Comparison of ENCODE assay signal across 14 cellular contexts in genomic region chr3:11507719-11508118, GRCh38.
DNase-seq lines count a peak whose midpoint lies in the region; ATAC-seq and TF ChIP-seq lines count a peak whose summit lies in the region.
"Had no signal": no experiment of that assay in that cellular context is flagged by ENCODE, and none has a peak within 500 bp of the region (broad histone marks: within the 10 kb centered on the region; RNA-seq: fewer than 3 reads in every experiment).

No MANE protein-coding gene starts in this region.

- ATAC-seq in Panc1, result no peak
- ATAC-seq in GM21526 (IDR thresholded peaks at IDR 0.05; ENCODE audit: low FRiP score, unreplicated experiment), result no peak
- no peak for ATAC-seq in naive thymus-derived CD8-positive, alpha-beta T cell
- ATAC-seq: activated CD4-positive, CD25-positive, alpha-beta regulatory T cell treated with anti-CD3 and anti-CD28 coated beads, Interleukin-2, amount 50 U/mL, for 24 hours; CD8-positive, alpha-beta T cell had no signal

- H3K27me3 Mint-ChIP-seq in naive thymus-derived CD8-positive, alpha-beta T cell, result no peaks in the 10 kb centered on the region

- TF ChIP-seq POLR2A in sigmoid colon (IDR thresholded peaks at IDR 0.05), result no peak

- TF ChIP-seq EP300 in sigmoid colon (IDR thresholded peaks at IDR 0.05), result no peak

- no peak overlapping the region for H3K4me3 ChIP-seq in Panc1 (ENCODE audit: low read depth in 2 of 2, low read length in 2 of 2)
- H3K4me3 ChIP-seq in sigmoid colon, result no peak overlapping the region
- H3K4me3 ChIP-seq: GM23338 had no signal

- POLR2A ChIA-PET in Panc1 (lab: Charles Lee), result interaction anchor here (0.6 to 0.7 kb wide), 3 partner anchors 45 to 101 kb away, joined by 3 to 6 read pairs (median 4); no protein-coding TSS in a partner anchor
- POLR2A ChIA-PET in naive thymus-derived CD8-positive, alpha-beta T cell (lab: Charles Lee), result no interaction called here

- H3K27me3 ChIP-seq in Panc1 (ENCODE audit: control insufficient read depth, insufficient read depth, low read length) (no peaks in the 10 kb centered on the region), sigmoid colon (no peaks in the 10 kb centered on the region)

- peak overlapping the region in 1 of 10 donors; percentile 34 for H3K27ac Mint-ChIP-seq in naive thymus-derived CD8-positive, alpha-beta T cell
- H3K27ac Mint-ChIP-seq: CD8-positive, alpha-beta T cell; GM23338 had no signal

- H3K36me3 Mint-ChIP-seq in naive thymus-derived CD8-positive, alpha-beta T cell, result peaks cover 0 to 14% (median 4%) of the 10 kb centered on the region in 3 donors

- TF ChIP-seq CTCF in Panc1 (IDR thresholded peaks at IDR 0.05), result no peak
- no peak for TF ChIP-seq CTCF in sigmoid colon (IDR thresholded peaks at IDR 0.05)

- intact Hi-C loops in Panc1 (cut with micrococcal nuclease; ENCODE audit: unreplicated experiment), result no loop called here
- intact Hi-C loops in sigmoid colon (cut with DNase I), result no loop called here

- in situ Hi-C loops in Panc1 (cut with HindIII; ENCODE audit: low pct_unique_long_range_greater_than_20kb, low sequenced_read_pairs), result no loop called here

- H3K9me3 Mint-ChIP-seq in naive thymus-derived CD8-positive, alpha-beta T cell, result no peaks in the 10 kb centered on the region
- H3K9me3 Mint-ChIP-seq: CD8-positive, alpha-beta T cell had no signal

- BruUV-seq in Panc1 (replicated peaks; lab: Mats Ljungman, UMichigan), result no TSS peak

- H3K27ac ChIP-seq in Panc1 (ENCODE audit: low read length), result peak overlapping the region; percentile 82
- H3K27ac ChIP-seq in sigmoid colon, result peak overlapping the region; percentile 78 to 88 (median 80)

- H3K4me1 Mint-ChIP-seq in naive thymus-derived CD8-positive, alpha-beta T cell, result peaks cover 0 to 8% (median 2%) of the 10 kb centered on the region in 4 donors

- CTCF ChIA-PET in Panc1 (lab: Charles Lee), result interaction anchor here (0.6 to 0.8 kb wide), 2 partner anchors 9 to 128 kb away, joined by 3 read pairs; no protein-coding TSS in a partner anchor

- H3K4me1 ChIP-seq in Panc1 (ENCODE audit: control insufficient read depth, insufficient read depth, low read length), result peaks cover 26% of the 10 kb centered on the region
- peaks cover 0 to 33% (median 31%) of the 10 kb centered on the region in 4 donors for H3K4me1 ChIP-seq in sigmoid colon

- no peak overlapping the region for H3K4me3 Mint-ChIP-seq in naive thymus-derived CD8-positive, alpha-beta T cell
- H3K4me3 Mint-ChIP-seq: CD8-positive, alpha-beta T cell; GM23338 had no signal

- no peaks in the 10 kb centered on the region for H3K9me3 ChIP-seq in Panc1 (ENCODE audit: control insufficient read depth, insufficient read depth, low read depth, low read length)
- no peaks in the 10 kb centered on the region for H3K9me3 ChIP-seq in sigmoid colon

- DNase-seq in EH (ENCODE audit: low read depth) (peak; percentile 12), Panc1 (ENCODE audit: low read depth, low spot score) (no peak), fibroblast of peridontal ligament (ENCODE audit: extremely low read depth) (peak; percentile 27), sigmoid colon (no peak), dedifferentiated amniotic fluid mesenchymal stem cell (ENCODE audit: extremely low spot score) (no peak), iPS-NIHi7 (ENCODE audit: extremely low spot score) (no peak)
- DNase-seq in naive thymus-derived CD8-positive, alpha-beta T cell, result no peak
- DNase-seq: activated T-cell treated with anti-CD3 and anti-CD28 coated beads, Interleukin-2, amount 50 U/mL, for 48 hours; CD8-positive, alpha-beta T cell; islet precursor cell; NCI-H1417 had no signal

- H3K36me3 ChIP-seq in Panc1 (ENCODE audit: control insufficient read depth, insufficient read depth, low read length), result no peaks in the 10 kb centered on the region
- no peaks in the 10 kb centered on the region for H3K36me3 ChIP-seq in sigmoid colon

Comparison
In these comparisons a context has a peak if more than half of its experiments do, and no peak if none do; other contexts are left out.
1. DNase-seq: peak in EH (single experiment) and fibroblast of peridontal ligament (single experiment); none in Panc1 (single experiment), sigmoid colon (single experiment), naive thymus-derived CD8-positive, alpha-beta T cell (0 of 10), dedifferentiated amniotic fluid mesenchymal stem cell (single experiment) and iPS-NIHi7 (single experiment).